Comparison of ENCODE assay signal across 1 cellular context in genomic region chr3:16254933-16255725, GRCh38.
TF ChIP-seq lines count a peak whose summit lies in the region.

No MANE protein-coding gene starts in this region.

TF ChIP-seq in HepG2, 621 proteins besides CTCF, POLR2A, EP300 and RAD21:
- TF ChIP-seq ZBTB33 (CRISPR knock-in tag; IDR thresholded peaks at IDR 0.05) (peak; percentile 47; the same call in 1 of the 2 replicates), FOXC1 (CRISPR knock-in tag; IDR thresholded peaks at IDR 0.05; ENCODE audit: borderline replicate concordance) (no peak), CERS6 (CRISPR knock-in tag; IDR thresholded peaks at IDR 0.05) (no peak)
